Comparison of ENCODE assay signal across 8 cellular contexts in the genomic region with DNA sequence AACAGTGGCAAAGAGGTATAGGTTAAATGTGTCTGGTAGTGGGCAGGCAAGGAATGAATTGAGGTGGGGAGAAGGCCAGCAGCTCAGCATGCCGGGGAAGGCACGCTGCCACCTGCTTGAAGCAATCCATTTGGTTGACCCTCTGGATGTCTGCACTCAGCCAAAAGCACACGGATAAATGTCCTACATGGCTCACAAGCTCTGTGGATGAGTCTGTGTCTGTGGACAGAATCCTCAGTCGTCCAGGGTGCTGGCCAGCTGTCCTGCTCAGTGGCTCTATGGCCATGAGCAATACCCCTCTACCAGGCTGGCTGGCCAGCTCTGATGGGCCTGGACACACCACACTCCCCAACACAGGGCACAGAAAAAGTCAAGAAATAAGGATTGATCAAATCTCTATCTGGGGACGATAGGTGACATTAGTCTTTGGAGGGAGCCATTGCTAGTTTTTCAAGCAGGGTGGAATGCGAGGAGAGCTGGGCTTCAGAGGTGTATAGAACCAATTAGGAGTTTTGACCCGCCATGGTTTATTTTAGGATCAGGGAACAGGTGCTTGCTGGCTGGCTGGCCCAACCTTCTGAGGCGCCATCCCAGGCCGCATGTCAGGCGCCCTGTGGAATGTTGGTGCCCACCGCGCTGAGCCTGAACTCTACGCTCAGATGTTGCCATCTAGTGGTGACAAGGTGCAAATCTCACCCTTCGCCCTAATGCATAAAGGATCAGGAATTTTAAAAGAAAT.
DNase-seq lines count a peak whose midpoint lies in the region; ATAC-seq and TF ChIP-seq lines count a peak whose summit lies in the region.

No MANE protein-coding gene starts in this region.

- H3K4me3 ChIP-seq in Jurkat, Clone E6-1 (ENCODE audit: low read length) = no peak overlapping the region
- no peak overlapping the region for H3K4me3 ChIP-seq in epithelial cell of proximal tubule (ENCODE audit: low read depth, low read length)

- peak; percentile 11 for DNase-seq in NOMO-1 treated with DMSO at 0.1 percent for 48 hours (lab: John Stamatoyannopoulos, UW; ENCODE audit: unreplicated experiment)
- DNase-seq in NOMO-1 treated with dmso at 0.1 percent for 144 hours (lab: John Stamatoyannopoulos, UW; ENCODE audit: unreplicated experiment) = no peak
- DNase-seq in Jurkat, Clone E6-1 (ENCODE audit: low read depth, low spot score) = peak; percentile 31
- peak; percentile 21 for DNase-seq in SKM-1 (lab: John Stamatoyannopoulos, UW; ENCODE audit: unreplicated experiment)
- no peak for DNase-seq in epithelial cell of proximal tubule (ENCODE audit: low read depth)
- peak; percentile 45 for DNase-seq in mucosa of gallbladder (ENCODE audit: low spot score)

- peak; percentile 87 for TF ChIP-seq CTCF in epithelial cell of proximal tubule (conservative IDR thresholded peaks at IDR 0.05; ENCODE audit: low read depth, low read length)

- ATAC-seq in GM21367 (IDR thresholded peaks at IDR 0.05; ENCODE audit: unreplicated experiment) = peak; percentile 66
- no peak for ATAC-seq in HG03097 (IDR thresholded peaks at IDR 0.05; ENCODE audit: low FRiP score, unreplicated experiment)

Comparison
In these comparisons a context has a peak if more than half of its experiments do, and no peak if none do; other contexts are left out.
1. DNase-seq: peak in NOMO-1 treated with DMSO at 0.1 percent for 48 hours (single experiment), Jurkat, Clone E6-1 (single experiment), SKM-1 (single experiment) and mucosa of gallbladder (single experiment); none in NOMO-1 treated with dmso at 0.1 percent for 144 hours (single experiment) and epithelial cell of proximal tubule (single experiment).